Comparison of ENCODE assay signal across 23 cellular contexts in genomic region chr12:2233034-2233433, GRCh38.
DNase-seq lines count a peak whose midpoint lies in the region; ATAC-seq and TF ChIP-seq lines count a peak whose summit lies in the region.
"Had no signal": no experiment of that assay in that cellular context is flagged by ENCODE, and none has a peak within 500 bp of the region (broad histone marks: within the 10 kb centered on the region; RNA-seq: fewer than 3 reads in every experiment).

No MANE protein-coding gene starts in this region.

- TF ChIP-seq CTCF in RWPE2 (IDR thresholded peaks at IDR 0.05; ENCODE audit: poor library complexity, severe bottlenecking) (no peak), fibroblast of the aortic adventitia (IDR thresholded peaks at IDR 0.05; ENCODE audit: insufficient read depth, low read length) (no peak), spleen (IDR thresholded peaks at IDR 0.05 in 8 of 11, conservative IDR thresholded peaks at IDR 0.05 in 3 of 11) (no peak)

- H3K27ac ChIP-seq in RWPE2 (ENCODE audit: poor library complexity, severe bottlenecking), result no peak overlapping the region
- H3K27ac ChIP-seq in spleen, result no peak overlapping the region
- H3K27ac ChIP-seq: hepatocyte, left lung, PC-9, SJCRH30, vagina had no signal

- no peak for TF ChIP-seq POLR2A in spleen (IDR thresholded peaks at IDR 0.05)

- H3K4me1 ChIP-seq in RWPE2 (ENCODE audit: insufficient read depth, poor library complexity, severe bottlenecking) (no peaks in the 10 kb centered on the region), spleen (peaks cover 0 to 3% (median 0%) of the 10 kb centered on the region in 6 donors)
- H3K4me1 ChIP-seq: left lung, SJCRH30, vagina had no signal

- DNase-seq in AG08396 (ENCODE audit: low spot score) (peak; percentile 61), EL (peak; percentile 62), RWPE2 (ENCODE audit: low spot score) (no peak), fibroblast of the aortic adventitia (ENCODE audit: low read depth) (peak; percentile 50), spleen (no peak)
- DNase-seq: activated CD4-positive, alpha-beta T cell treated with anti-CD3 and anti-CD28 coated beads, Interleukin-2, amount 10 ng/mL, durations not matched to agents 24 days and 14 days; activated CD8-positive, alpha-beta memory T cell treated with anti-CD3 and anti-CD28 coated beads, Interleukin-2, amount 10 ng/mL, durations not matched to agents 7 days and 5 days; CD4-positive, alpha-beta T cell; cerebellar nuclear complex; foreskin melanocyte; left lung; MM.1S; natural killer cell; NCI-H1417 treated with DMSO at 0.1 percent for 48 hours; PC-9; SJCRH30; stimulated activated CD4-positive, alpha-beta T cell treated with anti-CD3 and anti-CD28 coated beads, Interleukin-4, amount 100 ng/mL, for 1 hour; stimulated activated naive B cell treated with anti-CD40 and anti-IgM and Interleukin-4, amounts not matched to agents 10 μg/mL and 1 μg/mL and 100 μg/mL, for 72 hours had no signal

- ATAC-seq in RWPE2 (ENCODE audit: low read depth), result peak; percentile 35; the same call in 1 of the 3 replicates
- ATAC-seq in HG02642 (IDR thresholded peaks at IDR 0.05; ENCODE audit: poor library complexity, unreplicated experiment), result no peak
- no peak for ATAC-seq in HG03442 (IDR thresholded peaks at IDR 0.05; ENCODE audit: unreplicated experiment)
- ATAC-seq: activated CD8-positive, alpha-beta memory T cell treated with anti-CD3 and anti-CD28 coated beads, Interleukin-2, amount 10 ng/mL, durations not matched to agents 7 days and 5 days; K562; left lung; natural killer cell; stimulated activated naive B cell treated with anti-CD40 and anti-IgM and Interleukin-4, amounts not matched to agents 10 μg/mL and 1 μg/mL and 100 μg/mL, for 72 hours had no signal

- H3K9me3 ChIP-seq in RWPE2 (ENCODE audit: severe bottlenecking) (no peaks in the 10 kb centered on the region), spleen (no peaks in the 10 kb centered on the region)
- H3K9me3 ChIP-seq: left lung, SJCRH30, vagina had no signal

- intact Hi-C loops in spleen (cut with DNase I; ENCODE audit: low total_unique reads), result no loop called here

- H3K36me3 ChIP-seq in RWPE2 (ENCODE audit: low read depth), result no peaks in the 10 kb centered on the region
- H3K36me3 ChIP-seq in spleen, result no peaks in the 10 kb centered on the region
- H3K36me3 ChIP-seq: left lung, SJCRH30, vagina had no signal

- H3K27me3 ChIP-seq in RWPE2 (ENCODE audit: insufficient read depth, poor library complexity, severe bottlenecking), result peaks cover 33% of the 10 kb centered on the region
- no peaks in the 10 kb centered on the region for H3K27me3 ChIP-seq in spleen (replicated peaks in 1 of 7)
- H3K27me3 ChIP-seq: hepatocyte, vagina had no signal

- WGBS in spleen, 5 donors, result 83 to 92% (median 85%) methylated on average over 3 of the region's 3 CpGs

- H3K4me3 ChIP-seq in RWPE2 (ENCODE audit: severe bottlenecking) (no peak overlapping the region), fibroblast of the aortic adventitia (ENCODE audit: low read depth, low read length) (no peak overlapping the region), spleen (no peak overlapping the region)
- H3K4me3 ChIP-seq: hepatocyte, K562, left lung, PC-9, SJCRH30, vagina had no signal

Comparison
In these comparisons a context has a peak if more than half of its experiments do, and no peak if none do; other contexts are left out.
1. DNase-seq: peak in AG08396 (single experiment), EL (single experiment) and fibroblast of the aortic adventitia (single experiment); none in RWPE2 (single experiment) and spleen (single experiment).